Comparison of ENCODE assay signal across 8 cellular contexts in genomic region chr10:104209575-104210198, GRCh38. TPM values are rescaled to one million over a fixed set of nuclear protein-coding genes. Genes with fewer than 3 reads are reported as not detected.
DNase-seq lines count a peak whose midpoint lies in the region; ATAC-seq, FAIRE-seq and TF ChIP-seq lines count a peak whose summit lies in the region.

No MANE protein-coding gene starts in this region.

- intact Hi-C loops in mammary epithelial cell (cut with micrococcal nuclease), result loop anchor here (1.0 to 10.0 kb wide), 5 partner anchors 87 to 321 kb away; partner anchors contain the start of genes COL17A1 and SFR1

- 17% methylated on average over 2 of the region's 2 CpGs for WGBS in mammary epithelial cell (ENCODE audit: low coverage, missing lambda C conversion rate)

- DNase-seq in Daoy (ENCODE audit: low read depth), result peak; percentile 20
- DNase-seq in HTR-8/SVneo (ENCODE audit: insufficient read length, low spot score), result peak; percentile 47
- DNase-seq in RPMI7951 (ENCODE audit: low read depth), result peak; percentile 40
- peak; percentile 21 for DNase-seq in mammary epithelial cell
- no peak for DNase-seq in kidney epithelial cell (ENCODE audit: low read depth)
- DNase-seq in stimulated activated CD8-positive, alpha-beta memory T cell treated with anti-CD3 and anti-CD28 coated beads, Interleukin-4, amount 100 ng/mL, for 48 hours, result peak; percentile 42
- DNase-seq in mesenteric fat pad (ENCODE audit: low spot score), result no peak

- TF ChIP-seq CTCF in mammary epithelial cell (conservative IDR thresholded peaks at IDR 0.05 in 1 of 2, IDR thresholded peaks at IDR 0.05 in 1 of 2; ENCODE audit: extremely low read depth in 1 of 2, insufficient read depth in 1 of 2, low read depth in 1 of 2, low read length in 2 of 2) (peak; percentile 54 to 75), kidney epithelial cell (IDR thresholded peaks at IDR 0.05; ENCODE audit: insufficient read depth, low read length, poor library complexity, severe bottlenecking) (peak; percentile 73)

- no peaks in the 10 kb centered on the region for H3K79me2 ChIP-seq in mammary epithelial cell (ENCODE audit: insufficient read depth, low read length)

- H2AFZ ChIP-seq in mammary epithelial cell (ENCODE audit: low read depth, low read length), result no peak overlapping the region

- no peaks in the 10 kb centered on the region for H3K27me3 ChIP-seq in mammary epithelial cell (ENCODE audit: insufficient read depth, low read length)
- H3K27me3 ChIP-seq in kidney epithelial cell (ENCODE audit: control insufficient read depth, insufficient read depth, low read length), result no peaks in the 10 kb centered on the region

- H3K9ac ChIP-seq in mammary epithelial cell (ENCODE audit: insufficient read depth, low read length), result no peak overlapping the region

- no peak for FAIRE-seq in HTR-8/SVneo (lab: Jason Lieb, UNC)

- H3K4me2 ChIP-seq in mammary epithelial cell (ENCODE audit: insufficient read depth, low read depth, low read length), result no peak overlapping the region

- no peak for ATAC-seq in HG02588 (IDR thresholded peaks at IDR 0.05; ENCODE audit: unreplicated experiment)

- no peaks in the 10 kb centered on the region for H3K9me3 ChIP-seq in mammary epithelial cell (replicated peaks; ENCODE audit: insufficient read depth, low read length)

- no peak overlapping the region for H3K4me3 ChIP-seq in mammary epithelial cell (replicated peaks in 1 of 3; ENCODE audit: insufficient read depth in 1 of 3, low read depth in 2 of 3, low read length in 3 of 3)
- no peak overlapping the region for H3K4me3 ChIP-seq in kidney epithelial cell (ENCODE audit: low read depth, low read length)

- H3K4me1 ChIP-seq in mammary epithelial cell (ENCODE audit: insufficient read depth, low read length), result no peaks in the 10 kb centered on the region

- no peak overlapping the region for H3K27ac ChIP-seq in mammary epithelial cell (ENCODE audit: insufficient read depth, low read depth, low read length)

- H3K36me3 ChIP-seq in mammary epithelial cell (ENCODE audit: insufficient read depth, low read length) (no peaks in the 10 kb centered on the region), kidney epithelial cell (ENCODE audit: control insufficient read depth, insufficient read depth, low read length) (no peaks in the 10 kb centered on the region)

- no TSS peak for BruUV-seq in mammary epithelial cell (replicated peaks; lab: Mats Ljungman, UMichigan)

- CTCF ChIA-PET in mammary epithelial cell (lab: Charles Lee; ENCODE audit: low non-redundant PET), result no interaction called here

- H4K20me1 ChIP-seq in mammary epithelial cell (ENCODE audit: insufficient read depth, low read length), result no peaks in the 10 kb centered on the region

- in situ Hi-C loops in mammary epithelial cell (cut with MboI; ENCODE audit: low sequenced_read_pairs in 2 of 2), result loop anchor here in 1 of 2 donors (10.0 to 25.0 kb wide), 3 partner anchors 85 to 322 kb away; partner anchors contain the start of gene SFR1

- dilution Hi-C loops in mammary epithelial cell (cut with HindIII; ENCODE audit: low sequenced_read_pairs), result no loop called here

RNA-seq across cellular contexts. Expression of gene CFAP43, which starts 22.5 kb away (rescaled TPM):
- total RNA-seq in Daoy (2014; rRNA removed; shearing (Covaris generic)), result 0.24 and 0.69 TPM in 2 replicates
- 0.24 and 0.78 TPM in 2 replicates for total RNA-seq in RPMI7951 (2014; rRNA removed; shearing (Covaris generic))
- total RNA-seq in mammary epithelial cell (under 1 TPM in 1 of 2 donors, not detected in 1; 0.33 TPM), kidney epithelial cell (0.34 and 0.75 TPM in 2 replicates), mesenteric fat pad (0.06 TPM)
- 0.17 TPM for polyA plus RNA-seq in mammary epithelial cell
- not detected for polyA minus RNA-seq in mammary epithelial cell

RNA-seq across cellular contexts. Expression of gene GSTO1, which starts 45.0 kb away (rescaled TPM):
- 194 and 233 TPM in 2 replicates for total RNA-seq in Daoy (2014; rRNA removed; shearing (Covaris generic))
- 189 and 193 TPM in 2 replicates for total RNA-seq in RPMI7951 (2014; rRNA removed; shearing (Covaris generic))
- total RNA-seq in mammary epithelial cell (100 to 1,000 TPM; 203 to 205 TPM), kidney epithelial cell (352 and 414 TPM in 2 replicates), mesenteric fat pad (106 TPM)
- 209 TPM for polyA plus RNA-seq in mammary epithelial cell
- 82.4 TPM for polyA minus RNA-seq in mammary epithelial cell

RNA-seq across cellular contexts. Expression of gene GSTO2, which starts 59.3 kb away (rescaled TPM):
- total RNA-seq in Daoy (2014; rRNA removed; shearing (Covaris generic)), result 0.06 and 0.48 TPM in 2 replicates
- total RNA-seq in RPMI7951 (2014; rRNA removed; shearing (Covaris generic)), result 2.3 and 2.6 TPM in 2 replicates
- 10 to 100 TPM; 16.2 to 26.8 TPM for total RNA-seq in mammary epithelial cell
- 43.3 TPM for polyA plus RNA-seq in mammary epithelial cell
- 56.6 TPM for polyA minus RNA-seq in mammary epithelial cell
- total RNA-seq in kidney epithelial cell, result 22.0 and 24.0 TPM in 2 replicates
- 0.45 TPM for total RNA-seq in mesenteric fat pad

Comparison
In these comparisons a context has a peak if more than half of its experiments do, and no peak if none do; other contexts are left out.
1. DNase-seq: peak in Daoy (single experiment), HTR-8/SVneo (single experiment), RPMI7951 (single experiment), mammary epithelial cell (single experiment) and stimulated activated CD8-positive, alpha-beta memory T cell treated with anti-CD3 and anti-CD28 coated beads, Interleukin-4, amount 100 ng/mL, for 48 hours (single experiment); none in kidney epithelial cell (single experiment) and mesenteric fat pad (single experiment).